In the genomic region with DNA sequence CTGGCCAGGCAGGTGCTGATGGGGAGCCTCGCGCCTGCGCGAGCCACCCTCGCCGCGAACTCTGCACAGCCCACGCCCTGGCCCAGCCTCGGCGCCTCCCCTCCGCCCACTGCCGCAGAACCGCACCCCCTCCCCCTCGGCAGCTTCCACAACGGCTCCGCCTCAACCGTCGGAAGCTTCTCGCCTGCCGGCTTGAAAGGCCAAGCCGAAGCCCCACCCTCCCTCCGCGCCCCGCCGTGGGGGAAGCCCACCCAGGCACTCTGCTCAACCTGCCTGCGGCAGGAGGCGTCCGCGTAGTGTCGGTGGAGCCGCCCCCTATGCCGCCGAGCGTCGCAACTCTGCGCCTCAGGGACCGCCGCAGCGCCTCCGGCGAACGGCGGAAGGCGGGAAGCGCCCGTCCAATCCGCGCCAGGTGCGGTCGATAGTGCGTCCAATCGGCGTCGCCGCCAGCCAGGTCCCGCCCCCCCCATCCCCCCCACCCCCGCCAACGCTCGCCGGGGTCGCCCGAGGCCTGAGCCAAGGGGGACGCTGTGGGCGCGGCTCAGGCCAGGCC, we compare ENCODE assay signal across 8 cellular contexts. TPM values are rescaled to one million over a fixed set of nuclear protein-coding genes. Genes with fewer than 3 reads are reported as not detected.
DNase-seq lines count a peak whose midpoint lies in the region; ATAC-seq and TF ChIP-seq lines count a peak whose summit lies in the region.

A gene with protein sequence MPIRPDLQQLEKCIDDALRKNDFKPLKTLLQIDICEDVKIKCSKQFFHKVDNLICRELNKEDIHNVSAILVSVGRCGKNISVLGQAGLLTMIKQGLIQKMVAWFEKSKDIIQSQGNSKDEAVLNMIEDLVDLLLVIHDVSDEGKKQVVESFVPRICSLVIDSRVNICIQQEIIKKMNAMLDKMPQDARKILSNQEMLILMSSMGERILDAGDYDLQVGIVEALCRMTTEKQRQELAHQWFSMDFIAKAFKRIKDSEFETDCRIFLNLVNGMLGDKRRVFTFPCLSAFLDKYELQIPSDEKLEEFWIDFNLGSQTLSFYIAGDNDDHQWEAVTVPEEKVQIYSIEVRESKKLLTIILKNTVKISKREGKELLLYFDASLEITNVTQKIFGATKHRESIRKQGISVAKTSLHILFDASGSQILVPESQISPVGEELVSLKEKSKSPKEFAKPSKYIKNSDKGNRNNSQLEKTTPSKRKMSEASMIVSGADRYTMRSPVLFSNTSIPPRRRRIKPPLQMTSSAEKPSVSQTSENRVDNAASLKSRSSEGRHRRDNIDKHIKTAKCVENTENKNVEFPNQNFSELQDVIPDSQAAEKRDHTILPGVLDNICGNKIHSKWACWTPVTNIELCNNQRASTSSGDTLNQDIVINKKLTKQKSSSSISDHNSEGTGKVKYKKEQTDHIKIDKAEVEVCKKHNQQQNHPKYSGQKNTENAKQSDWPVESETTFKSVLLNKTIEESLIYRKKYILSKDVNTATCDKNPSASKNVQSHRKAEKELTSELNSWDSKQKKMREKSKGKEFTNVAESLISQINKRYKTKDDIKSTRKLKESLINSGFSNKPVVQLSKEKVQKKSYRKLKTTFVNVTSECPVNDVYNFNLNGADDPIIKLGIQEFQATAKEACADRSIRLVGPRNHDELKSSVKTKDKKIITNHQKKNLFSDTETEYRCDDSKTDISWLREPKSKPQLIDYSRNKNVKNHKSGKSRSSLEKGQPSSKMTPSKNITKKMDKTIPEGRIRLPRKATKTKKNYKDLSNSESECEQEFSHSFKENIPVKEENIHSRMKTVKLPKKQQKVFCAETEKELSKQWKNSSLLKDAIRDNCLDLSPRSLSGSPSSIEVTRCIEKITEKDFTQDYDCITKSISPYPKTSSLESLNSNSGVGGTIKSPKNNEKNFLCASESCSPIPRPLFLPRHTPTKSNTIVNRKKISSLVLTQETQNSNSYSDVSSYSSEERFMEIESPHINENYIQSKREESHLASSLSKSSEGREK (N-terminal part only) (minus strand): TSS at position 342 of the 553 bp plus-strand sequence. CDS start 11,224 bp downstream, outside the sequence.

- H3K4me1 ChIP-seq in HUES48 (ENCODE audit: control insufficient read depth, insufficient read depth, low read length) (peaks cover 8% of the 10 kb centered on the region), esophagus muscularis mucosa (peaks cover 21 to 42% (median 32%) of the 10 kb centered on the region in 4 donors), suprapubic skin (peaks cover 39% of the 10 kb centered on the region)

- no peak within 1 kb of the TSS for H3K9ac ChIP-seq in HUES48 (ENCODE audit: low read depth, low read length)

- no peak for TF ChIP-seq POLR2A in esophagus muscularis mucosa (IDR thresholded peaks at IDR 0.05; ENCODE audit: low read depth)
- no peak for TF ChIP-seq POLR2A in suprapubic skin (IDR thresholded peaks at IDR 0.05)

- in situ Hi-C loops in KBM-7 (cut with MboI; ENCODE audit: low pct_unique_long_range_greater_than_20kb, low sequenced_read_pairs), result no loop called here

- H3K9me3 ChIP-seq in HUES48 (ENCODE audit: control insufficient read depth, insufficient read depth, low read length) (no peaks in the 10 kb centered on the region), esophagus muscularis mucosa (no peaks in the 10 kb centered on the region), suprapubic skin (no peaks in the 10 kb centered on the region)

- peak within 1 kb of the TSS; percentile 75 for H3K4me3 Mint-ChIP-seq in natural killer cell treated with Interleukin-12 subunit alpha and Interleukin-12 subunit beta and Interleukin-15 and Interleukin-18, amount 100 ng/mL, for 72 hours

- DNase-seq in ELF-1 (ENCODE audit: low read depth, low spot score), result peak; percentile 20
- peak; percentile 44 for DNase-seq in activated T-cell treated with anti-CD3 and anti-CD28 coated beads for 24 hours (ENCODE audit: low read depth)
- no peak for DNase-seq in esophagus muscularis mucosa (ENCODE audit: extremely low spot score)
- peak; percentile 67 for DNase-seq in natural killer cell treated with Interleukin-12 subunit alpha and Interleukin-12 subunit beta and Interleukin-15 and Interleukin-18, amount 100 ng/mL, for 72 hours (ENCODE audit: low spot score)
- peak; percentile 67 to 79 for DNase-seq in suprapubic skin (ENCODE audit: low spot score in 2 of 2)
- no peak for DNase-seq in KBM-7

- ATAC-seq in natural killer cell treated with Interleukin-12 subunit alpha and Interleukin-12 subunit beta and Interleukin-15 and Interleukin-18, amount 100 ng/mL, for 72 hours, result peak; percentile 79 to 88
- ATAC-seq in GM21576 (IDR thresholded peaks at IDR 0.05; ENCODE audit: unreplicated experiment), result no peak

- TF ChIP-seq CTCF in esophagus muscularis mucosa (IDR thresholded peaks at IDR 0.05) (no peak), suprapubic skin (IDR thresholded peaks at IDR 0.05) (no peak)

- H3K36me3 Mint-ChIP-seq in natural killer cell treated with Interleukin-12 subunit alpha and Interleukin-12 subunit beta and Interleukin-15 and Interleukin-18, amount 100 ng/mL, for 72 hours, result no peaks in the 10 kb centered on the region

- peaks cover 0 to 4% of the 10 kb centered on the region in 2 donors for H3K27me3 Mint-ChIP-seq in natural killer cell treated with Interleukin-12 subunit alpha and Interleukin-12 subunit beta and Interleukin-15 and Interleukin-18, amount 100 ng/mL, for 72 hours

- H3K27ac Mint-ChIP-seq in natural killer cell treated with Interleukin-12 subunit alpha and Interleukin-12 subunit beta and Interleukin-15 and Interleukin-18, amount 100 ng/mL, for 72 hours, result no peak within 1 kb of the TSS

- H3K9me3 Mint-ChIP-seq in natural killer cell treated with Interleukin-12 subunit alpha and Interleukin-12 subunit beta and Interleukin-15 and Interleukin-18, amount 100 ng/mL, for 72 hours, result no peaks in the 10 kb centered on the region

- WGBS in esophagus muscularis mucosa, result 46% methylated on average over 11 of the region's 65 CpGs
- 23% methylated on average over 7 of the region's 65 CpGs for WGBS in suprapubic skin

- H3K4me3 ChIP-seq in HUES48 (ENCODE audit: low read depth, low read length) (peak within 1 kb of the TSS; percentile 57), esophagus muscularis mucosa (peak within 1 kb of the TSS; percentile 64 to 89 (median 78)), suprapubic skin (peak within 1 kb of the TSS; percentile 78)

- H3K27me3 ChIP-seq in HUES48 (ENCODE audit: control insufficient read depth, insufficient read depth, low read length), result peaks cover 28% of the 10 kb centered on the region
- no peaks in the 10 kb centered on the region for H3K27me3 ChIP-seq in esophagus muscularis mucosa
- no peaks in the 10 kb centered on the region for H3K27me3 ChIP-seq in suprapubic skin

- TF ChIP-seq EP300 in esophagus muscularis mucosa (IDR thresholded peaks at IDR 0.05) (no peak), suprapubic skin (IDR thresholded peaks at IDR 0.05) (no peak)

- H3K27ac ChIP-seq in HUES48 (ENCODE audit: low read depth, low read length), result no peak within 1 kb of the TSS
- peak within 1 kb of the TSS; percentile 74 to 88 (median 80) for H3K27ac ChIP-seq in esophagus muscularis mucosa (replicated peaks in 1 of 4)
- H3K27ac ChIP-seq in suprapubic skin, result peak within 1 kb of the TSS; percentile 34

- H3K36me3 ChIP-seq in HUES48 (ENCODE audit: control insufficient read depth, insufficient read depth, low read length) (no peaks in the 10 kb centered on the region), esophagus muscularis mucosa (peaks cover 0 to 4% (median 0%) of the 10 kb centered on the region in 4 donors), suprapubic skin (no peaks in the 10 kb centered on the region)

- intact Hi-C loops in esophagus muscularis mucosa (cut with DNase I), result no loop called here

- H3K4me1 Mint-ChIP-seq in natural killer cell treated with Interleukin-12 subunit alpha and Interleukin-12 subunit beta and Interleukin-15 and Interleukin-18, amount 100 ng/mL, for 72 hours (ENCODE audit: low read depth in 2 of 2), result peaks cover 11% of the 10 kb centered on the region in 2 donors

RNA-seq across cellular contexts. Expression of the gene that starts here (rescaled TPM):
- 1 to 10 TPM in 2 of 4 donors, under 1 TPM in 2; 0.52 to 3.5 (median 1.0) TPM for total RNA-seq in esophagus muscularis mucosa
- 1 to 10 TPM; 1.4 to 4.4 TPM for total RNA-seq in natural killer cell treated with Interleukin-12 subunit alpha and Interleukin-12 subunit beta and Interleukin-15 and Interleukin-18, amount 100 ng/mL, for 72 hours
- 1 to 10 TPM; 1.8 to 5.0 (median 4.4) TPM for total RNA-seq in suprapubic skin

Comparison
In these comparisons a context has a peak if more than half of its experiments do, and no peak if none do; other contexts are left out.
1. DNase-seq: peak in ELF-1 (single experiment), activated T-cell treated with anti-CD3 and anti-CD28 coated beads for 24 hours (single experiment), natural killer cell treated with Interleukin-12 subunit alpha and Interleukin-12 subunit beta and Interleukin-15 and Interleukin-18, amount 100 ng/mL, for 72 hours (single experiment) and suprapubic skin (2 of 2); none in esophagus muscularis mucosa (single experiment) and KBM-7 (single experiment).
2. Peak in every context shown above with its lines, with median percentiles within 50 percentile points of each other: H3K4me3 ChIP-seq.